8 cellular contexts compared by ENCODE assay signal in genomic region chr3:50237133-50237651, GRCh38. TPM values are rescaled to one million over a fixed set of nuclear protein-coding genes. Genes with fewer than 3 reads are reported as not detected.
DNase-seq lines count a peak whose midpoint lies in the region; ATAC-seq and TF ChIP-seq lines count a peak whose summit lies in the region.

No MANE protein-coding gene starts in this region.

- no peak for TF ChIP-seq CTCF in Peyer's patch (IDR thresholded peaks at IDR 0.05)
- TF ChIP-seq CTCF in cardiac fibroblast (IDR thresholded peaks at IDR 0.05; ENCODE audit: low read depth, low read length): no peak
- no peak for TF ChIP-seq CTCF in left lung (IDR thresholded peaks at IDR 0.05)

- H3K9me3 ChIP-seq in Peyer's patch: no peaks in the 10 kb centered on the region
- no peaks in the 10 kb centered on the region for H3K9me3 ChIP-seq in left lung

- peak overlapping the region; percentile 90 to 95 (median 94) for H3K27ac ChIP-seq in Peyer's patch
- peak overlapping the region; percentile 92 to 98 for H3K27ac ChIP-seq in left lung
- H3K27ac ChIP-seq in temporal lobe (ENCODE audit: low read depth, low read length): peak overlapping the region; percentile 86

- H3K4me1 ChIP-seq in Peyer's patch: peaks cover 4 to 60% (median 46%) of the 10 kb centered on the region in 4 donors
- H3K4me1 ChIP-seq in left lung: peaks cover 28 to 66% of the 10 kb centered on the region in 2 donors

- H3K27me3 ChIP-seq in Peyer's patch (no peaks in the 10 kb centered on the region), left lung (no peaks in the 10 kb centered on the region)

- peak overlapping the region; percentile 75 to 99 (median 88) for H3K4me3 ChIP-seq in Peyer's patch
- H3K4me3 ChIP-seq in cardiac fibroblast (replicated peaks in 1 of 2; ENCODE audit: low read depth in 2 of 2, low read length in 2 of 2): peak overlapping the region; percentile 82 to 88
- peak overlapping the region; percentile 89 to 94 for H3K4me3 ChIP-seq in left lung

- H3K36me3 ChIP-seq in Peyer's patch (peaks cover 0 to 2% (median 0%) of the 10 kb centered on the region in 3 donors), left lung (peaks cover 0 to 34% of the 10 kb centered on the region in 2 donors)

- TF ChIP-seq POLR2A in Peyer's patch (IDR thresholded peaks at IDR 0.05): no peak

- intact Hi-C loops in left lung (cut with DNase I): no loop called here

- ATAC-seq in left lung: peak; percentile 2

- DNase-seq in NCI-H2227 (lab: John Stamatoyannopoulos, UW; ENCODE audit: unreplicated experiment) (peak; percentile 26), NCI-H2227 treated with DMSO at 0.1 percent for 48 hours (lab: John Stamatoyannopoulos, UW) (no peak), Peyer's patch (peak in 2 of 3 donors; percentile 42 to 63), cardiac fibroblast (ENCODE audit: low read depth in 2 of 2) (peak; percentile 54 to 70), left lung (peak in 1 of 2 donors; percentile 83), kidney glomerular epithelial cell (lab: John Stamatoyannopoulos, UW) (no peak), cortex of kidney (lab: John Stamatoyannopoulos, UW) (no peak)

RNA-seq across cellular contexts. Expression of gene GNAI2, which starts 1.2 kb away (rescaled TPM):
- total RNA-seq in Peyer's patch (100 to 1,000 TPM in 2 of 4 donors, 10 to 100 TPM in 2; 71.8 to 178 (median 98.4) TPM), left lung (100 to 1,000 TPM; 266 to 381 TPM), temporal lobe (83.1 TPM)

RNA-seq across cellular contexts. Expression of gene SEMA3B, which starts 31.8 kb away (rescaled TPM):
- total RNA-seq in Peyer's patch: 100 to 1,000 TPM in 3 of 4 donors, 10 to 100 TPM in 1; 56.1 to 367 (median 267) TPM
- total RNA-seq in left lung: 10 to 100 TPM; 56.8 to 92.7 TPM
- 3.2 TPM for total RNA-seq in temporal lobe

RNA-seq across cellular contexts. Expression of gene SLC38A3, which starts 32.1 kb away (rescaled TPM):
- total RNA-seq in Peyer's patch (1 to 10 TPM in 1 of 4 donors, not detected in 3; 1.3 TPM), left lung (under 1 TPM in 1 of 2 donors, not detected in 1; 0.23 TPM), temporal lobe (5.4 TPM)

RNA-seq across cellular contexts. Expression of gene LSMEM2, which starts 41.7 kb away (rescaled TPM):
- total RNA-seq in Peyer's patch (not detected), left lung (under 1 TPM in 1 of 2 donors, not detected in 1; 0.24 TPM), temporal lobe (not detected)

RNA-seq across cellular contexts. Expression of gene GNAT1, which starts 45.8 kb away (rescaled TPM):
- total RNA-seq in Peyer's patch: not detected
- total RNA-seq in left lung: not detected
- total RNA-seq in temporal lobe: not detected

Comparison
In these comparisons a context has a peak if more than half of its experiments do, and no peak if none do; other contexts are left out.
1. DNase-seq: peak in NCI-H2227 (single experiment), Peyer's patch (2 of 3) and cardiac fibroblast (2 of 2); none in NCI-H2227 treated with DMSO at 0.1 percent for 48 hours (single experiment), kidney glomerular epithelial cell (single experiment) and cortex of kidney (single experiment).
2. RNA of gene SEMA3B, which starts 31.8 kb away (total RNA-seq): 56.1 to 367 TPM in Peyer's patch and 56.8 to 92.7 TPM in left lung; 3.2 TPM in temporal lobe (single experiment); every median in the first group is over 10 times any median in the second.
3. Peak in every context shown above with its lines, with median percentiles within 50 percentile points of each other: H3K27ac ChIP-seq and H3K4me3 ChIP-seq.